Comparison of ENCODE assay signal across 26 cellular contexts in the genomic region with DNA sequence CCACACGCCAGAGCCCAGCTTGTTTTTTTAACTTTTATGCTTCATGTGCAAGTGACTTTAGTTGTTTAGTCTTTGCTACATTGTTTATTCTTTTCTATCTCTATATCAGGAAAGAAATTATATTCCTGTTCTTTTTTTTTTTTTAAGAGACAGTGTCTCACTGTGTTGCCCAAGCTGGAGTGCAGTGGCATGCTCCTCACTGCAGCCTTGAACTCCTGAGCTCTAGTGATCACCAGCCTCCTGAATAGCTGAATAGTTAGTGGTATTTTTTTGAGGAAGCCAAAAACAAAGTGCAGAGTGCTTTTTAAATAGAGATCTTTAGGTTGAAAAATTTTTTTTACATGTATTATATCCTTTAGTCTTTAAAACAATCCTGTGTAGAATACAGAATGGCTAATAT. TPM values are rescaled to one million over a fixed set of nuclear protein-coding genes. Genes with fewer than 3 reads are reported as not detected.
A peak's percentile ranks its signal among the peaks of the same experiment; 100 is the strongest.
DNase-seq lines count a peak whose midpoint lies in the region; ATAC-seq and TF ChIP-seq lines count a peak whose summit lies in the region.
"Had no signal": no experiment of that assay in that cellular context is flagged by ENCODE, and none has a peak within 500 bp of the region (broad histone marks: within the 10 kb centered on the region; RNA-seq: fewer than 3 reads in every experiment).

No MANE protein-coding gene starts in this region.

- peaks cover 27 to 63% (median 32%) of the 10 kb centered on the region in 11 experiments for H3K36me3 ChIP-seq in BLaER1 treated with 17β-estradiol and CSF1 and Interleukin-3, amounts not matched to agents 10 nM and 100 nM
- peaks cover 24% of the 10 kb centered on the region for H3K36me3 ChIP-seq in OCI-LY3 (replicated peaks; ENCODE audit: low read depth, low read length)
- no peaks in the 10 kb centered on the region for H3K36me3 ChIP-seq in hepatocyte (replicated peaks; ENCODE audit: insufficient read depth, low read depth)
- H3K36me3 ChIP-seq in aorta (ENCODE audit: control insufficient read depth in 1 of 2, insufficient read depth in 2 of 2, low read length in 1 of 2) = no peaks in the 10 kb centered on the region

- H3K4me3 Mint-ChIP-seq in progenitor cell of endocrine pancreas (ENCODE audit: low read depth) = no peak overlapping the region
- H3K4me3 Mint-ChIP-seq: CD8-positive, alpha-beta T cell; IgD-negative memory B cell had no signal

- H3K9me2 ChIP-seq in hepatocyte (replicated peaks; ENCODE audit: insufficient read depth) = no peaks in the 10 kb centered on the region

- TF ChIP-seq CTCF in OCI-LY3 (IDR thresholded peaks at IDR 0.05; ENCODE audit: low read depth, low read length) = no peak
- no peak for TF ChIP-seq CTCF in progenitor cell of endocrine pancreas (IDR thresholded peaks at IDR 0.05; ENCODE audit: unreplicated experiment)
- TF ChIP-seq CTCF in hepatocyte (IDR thresholded peaks at IDR 0.05; ENCODE audit: poor library complexity) = no peak

- H4K20me1 ChIP-seq in BLaER1 treated with 17β-estradiol and CSF1 and Interleukin-3, amounts not matched to agents 10 nM and 100 nM = peaks cover 0 to 16% (median 0%) of the 10 kb centered on the region in 11 experiments; a peak in 2 of 22 replicates
- peaks cover 33% of the 10 kb centered on the region for H4K20me1 ChIP-seq in OCI-LY3 (ENCODE audit: insufficient read depth, low read length)
- H4K20me1 ChIP-seq in hepatocyte (ENCODE audit: insufficient read depth, poor library complexity, severe bottlenecking) = no peaks in the 10 kb centered on the region

- H3K4me2 ChIP-seq in BLaER1 treated with 17β-estradiol and CSF1 and Interleukin-3, amounts not matched to agents 10 nM and 100 nM = peak overlapping the region in 8 of 11 experiments; percentile 11 to 70 (median 40); a peak in 10 of 22 replicates
- H3K4me2 ChIP-seq in OCI-LY3 (ENCODE audit: low read length) (peak overlapping the region; percentile 42), hepatocyte (no peak overlapping the region)
- H3K4me2 ChIP-seq: KMS-11 had no signal

- ATAC-seq in GM21390 (IDR thresholded peaks at IDR 0.05; ENCODE audit: unreplicated experiment) (peak; percentile 15), GM21515 (IDR thresholded peaks at IDR 0.05; ENCODE audit: unreplicated experiment) (no peak), aorta (ENCODE audit: low FRiP score) (no peak)
- ATAC-seq: CD8-positive, alpha-beta T cell had no signal

- H3K9me3 Mint-ChIP-seq in progenitor cell of endocrine pancreas (ENCODE audit: low read depth) = no peaks in the 10 kb centered on the region
- H3K9me3 Mint-ChIP-seq: CD8-positive, alpha-beta T cell; IgD-negative memory B cell had no signal

- H3K79me2 ChIP-seq in OCI-LY3 (ENCODE audit: low read length) (no peaks in the 10 kb centered on the region), hepatocyte (no peaks in the 10 kb centered on the region)

- no peaks in the 10 kb centered on the region for H3K27me3 Mint-ChIP-seq in progenitor cell of endocrine pancreas
- H3K27me3 Mint-ChIP-seq: IgD-negative memory B cell had no signal

- H3K27ac ChIP-seq in BLaER1 treated with 17β-estradiol and CSF1 and Interleukin-3, amounts not matched to agents 10 nM and 100 nM = peak overlapping the region in 8 of 11 experiments; percentile 30 to 60 (median 46); a peak in 10 of 22 replicates
- no peak overlapping the region for H3K27ac ChIP-seq in OCI-LY3 (ENCODE audit: low read length)
- no peak overlapping the region for H3K27ac ChIP-seq in hepatocyte
- no peak overlapping the region for H3K27ac ChIP-seq in aorta (ENCODE audit: low read depth in 1 of 2, low read length in 2 of 2)
- H3K27ac ChIP-seq: KMS-11, Peyer's patch had no signal

- DNase-seq in progenitor cell of endocrine pancreas (ENCODE audit: low spot score, unreplicated experiment) = no peak
- no peak for DNase-seq in hepatocyte (ENCODE audit: low spot score)
- no peak for DNase-seq in aorta
- DNase-seq: C1 segment of cervical spinal cord; Caco-2; CD8-positive, alpha-beta T cell; H7; NCI-H1048; NCI-H1417 treated with DMSO at 0.1 percent for 48 hours; NCI-H1694 treated with DMSO at 0.1 percent for 48 hours; NCI-H2081 treated with DMSO at 0.1 percent for 48 hours; NCI-H2171; NCI-H226; NCI-H510A; NCI-H69; OCI-M1; Peyer's patch; SHP77 treated with DMSO at 0.1 percent for 48 hours; SW 1271 had no signal

- H3K27me3 ChIP-seq in BLaER1 treated with 17β-estradiol and CSF1 and Interleukin-3, amounts not matched to agents 10 nM and 100 nM = no peaks in the 10 kb centered on the region
- no peaks in the 10 kb centered on the region for H3K27me3 ChIP-seq in OCI-LY3 (ENCODE audit: low read depth, low read length)
- no peaks in the 10 kb centered on the region for H3K27me3 ChIP-seq in hepatocyte
- no peaks in the 10 kb centered on the region for H3K27me3 ChIP-seq in aorta (ENCODE audit: control insufficient read depth in 1 of 2, insufficient read depth in 2 of 2, low read length in 1 of 2)
- H3K27me3 ChIP-seq: Peyer's patch had no signal

- H3K9me3 ChIP-seq in BLaER1 treated with 17β-estradiol and CSF1 and Interleukin-3, amounts not matched to agents 10 nM and 100 nM (replicated peaks in 1 of 11) = peaks cover 0 to 5% (median 0%) of the 10 kb centered on the region in 11 experiments; a peak in 1 of 22 replicates
- no peaks in the 10 kb centered on the region for H3K9me3 ChIP-seq in OCI-LY3 (ENCODE audit: insufficient read depth, low read length)
- H3K9me3 ChIP-seq in hepatocyte (ENCODE audit: low read depth) = no peaks in the 10 kb centered on the region
- H3K9me3 ChIP-seq in aorta (ENCODE audit: control insufficient read depth, low read length) = no peaks in the 10 kb centered on the region
- H3K9me3 ChIP-seq: Caco-2, Peyer's patch had no signal

- H3K4me3 ChIP-seq in BLaER1 treated with 17β-estradiol and CSF1 and Interleukin-3, amounts not matched to agents 10 nM and 100 nM = no peak overlapping the region
- no peak overlapping the region for H3K4me3 ChIP-seq in OCI-LY3 (ENCODE audit: low read length)
- H3K4me3 ChIP-seq in hepatocyte = no peak overlapping the region
- H3K4me3 ChIP-seq in aorta (ENCODE audit: low read length in 2 of 2) = no peak overlapping the region
- H3K4me3 ChIP-seq: Peyer's patch, SK-N-MC had no signal

- H2AFZ ChIP-seq in OCI-LY3 (ENCODE audit: low read depth, low read length) = no peak overlapping the region
- no peak overlapping the region for H2AFZ ChIP-seq in hepatocyte

- 91% methylated on average over 1 of the region's 1 CpG for WGBS in hepatocyte (ENCODE audit: low lambda C conversion rate, missing lambda C conversion rate)
- 84 to 88% methylated on average over 1 of the region's 1 CpG for WGBS in aorta, 2 donors

- H3K4me1 Mint-ChIP-seq in progenitor cell of endocrine pancreas (ENCODE audit: low read depth) = peaks cover 6% of the 10 kb centered on the region

- peaks cover 25 to 54% (median 42%) of the 10 kb centered on the region in 10 experiments for H3K4me1 ChIP-seq in BLaER1 treated with 17β-estradiol and CSF1 and Interleukin-3, amounts not matched to agents 10 nM and 100 nM
- H3K4me1 ChIP-seq in OCI-LY3 (ENCODE audit: low read length) (peaks cover 34% of the 10 kb centered on the region), hepatocyte (ENCODE audit: insufficient read depth) (no peaks in the 10 kb centered on the region), aorta (ENCODE audit: control insufficient read depth in 1 of 2, insufficient read depth in 2 of 2, low read length in 2 of 2) (peaks cover 0 to 7% of the 10 kb centered on the region in 2 donors)

- H3K36me3 Mint-ChIP-seq in progenitor cell of endocrine pancreas (ENCODE audit: insufficient read depth) = peaks cover 33% of the 10 kb centered on the region

- peak overlapping the region; percentile 85 for H3K27ac Mint-ChIP-seq in progenitor cell of endocrine pancreas
- H3K27ac Mint-ChIP-seq: CD8-positive, alpha-beta T cell; IgD-negative memory B cell had no signal

- H3K9ac ChIP-seq in BLaER1 treated with 17β-estradiol and CSF1 and Interleukin-3, amounts not matched to agents 10 nM and 100 nM = 0 out of 22 replicates have a peak overlapping the region, but pooled peaks of 1 of the 11 experiments have one; percentile 13
- H3K9ac ChIP-seq in OCI-LY3 (ENCODE audit: low read length) = no peak overlapping the region
- H3K9ac ChIP-seq: KMS-11 had no signal

- intact Hi-C loops in aorta (cut with DNase I) = no loop called here

RNA-seq across cellular contexts. Expression of a gene that starts 58.2 kb away (rescaled TPM):
- total RNA-seq in progenitor cell of endocrine pancreas = 285 and 295 TPM in 2 replicates
- total RNA-seq in hepatocyte = 44.8 and 58.5 TPM in 2 replicates
- polyA plus RNA-seq in hepatocyte = 19.0 and 21.9 TPM in 2 replicates
- total RNA-seq in aorta = 10 to 100 TPM; 70.0 to 77.6 TPM
- polyA plus RNA-seq in aorta = 10 to 100 TPM in 1 of 2 donors, 1 to 10 TPM in 1; 4.3 to 14.0 TPM

Comparison
In these comparisons a context has a peak if more than half of its experiments do, and no peak if none do; other contexts are left out.
1. H3K27ac ChIP-seq: peak in BLaER1 treated with 17β-estradiol and CSF1 and Interleukin-3, amounts not matched to agents 10 nM and 100 nM (8 of 11); none in OCI-LY3 (single experiment), hepatocyte (single experiment) and aorta (0 of 2).